Comparison of ENCODE assay signal across 8 cellular contexts in genomic region chr14:73713804-73714655, GRCh38. TPM values are rescaled to one million over a fixed set of nuclear protein-coding genes. Genes with fewer than 3 reads are reported as not detected.
A peak's percentile ranks its signal among the peaks of the same experiment; 100 is the strongest.
DNase-seq lines count a peak whose midpoint lies in the region; ATAC-seq and TF ChIP-seq lines count a peak whose summit lies in the region.

Gene PNMA1 (minus strand): TSS chr14:73714384. CDS start chr14:73713639, 745 bp downstream.

- H3K9me3 ChIP-seq in OCI-LY7 (ENCODE audit: low read length) (no peaks in the 10 kb centered on the region), mononuclear cell (ENCODE audit: low read depth, low read length) (no peaks in the 10 kb centered on the region)

- CTCF ChIA-PET in OCI-LY7 (lab: Charles Lee; ENCODE audit: unreplicated experiment), result interaction anchor here (0.6 to 1.5 kb wide), 3 partner anchors 10 to 29 kb away, joined by 3 to 4 read pairs (median 3); no protein-coding TSS in a partner anchor

- H3K9me2 ChIP-seq in OCI-LY7 (ENCODE audit: insufficient read depth, low read length), result no peaks in the 10 kb centered on the region

- H3K4me1 ChIP-seq in OCI-LY7 (ENCODE audit: insufficient read depth, low read length, poor library complexity, severe bottlenecking) (peaks cover 27% of the 10 kb centered on the region), mononuclear cell (ENCODE audit: insufficient read depth, low read length) (peaks cover 29% of the 10 kb centered on the region)

- intact Hi-C loops in OCI-LY7 (cut with micrococcal nuclease; ENCODE audit: unreplicated experiment), result loop anchor here (2.0 to 10.0 kb wide), 3 partner anchors 69 to 321 kb away; partner anchors contain the start of gene DNAL1

- POLR2A ChIA-PET in OCI-LY7 (lab: Charles Lee), result interaction anchor here (1.9 kb wide), 1 partner anchor 11 kb away, joined by 4 read pairs; no protein-coding TSS in a partner anchor

- H3K4me2 ChIP-seq in OCI-LY7 (ENCODE audit: low read length), result peak within 1 kb of the TSS; percentile 87

- H3K4me3 ChIP-seq in OCI-LY7 (ENCODE audit: low read depth, low read length, poor library complexity, severe bottlenecking) (peak within 1 kb of the TSS; percentile 71), mononuclear cell (ENCODE audit: low read length) (peak within 1 kb of the TSS; percentile 67)

- peak; percentile 59 for ATAC-seq in GM21515 (IDR thresholded peaks at IDR 0.05; ENCODE audit: unreplicated experiment)

- peaks cover 38% of the 10 kb centered on the region for H3K36me3 ChIP-seq in OCI-LY7 (ENCODE audit: insufficient read depth, low read length)

- in situ Hi-C loops in Caki2 (cut with HindIII; ENCODE audit: low pct_unique_long_range_greater_than_20kb, low sequenced_read_pairs), result no loop called here

- no peaks in the 10 kb centered on the region for H4K20me1 ChIP-seq in OCI-LY7 (ENCODE audit: insufficient read depth, low read length)

- DNase-seq in Caki2 (ENCODE audit: low read depth) (peak; percentile 79), HuH-7.5 (ENCODE audit: low spot score) (peak; percentile 95), OCI-LY7 (ENCODE audit: low spot score) (peak; percentile 90), activated T-cell treated with anti-CD3 and anti-CD28 coated beads for 24 hours (ENCODE audit: low read depth) (peak; percentile 81), epidermal melanocyte (ENCODE audit: insufficient read length, low spot score) (peak; percentile 98)
- DNase-seq in stimulated activated CD8-positive, alpha-beta memory T cell treated with anti-CD3 and anti-CD28 coated beads, Interleukin-2, amount 100 ng/mL, for 48 hours (ENCODE audit: low read depth in 2 of 2), result peak; percentile 76 to 85

- H3K79me2 ChIP-seq in OCI-LY7 (ENCODE audit: insufficient read depth, low read depth, low read length), result peaks cover 18% of the 10 kb centered on the region; the same call in 1 of the 2 replicates

- H2AFZ ChIP-seq in OCI-LY7 (ENCODE audit: low read length), result peak within 1 kb of the TSS; percentile 64; the same call in 1 of the 2 replicates

- no peak for TF ChIP-seq CTCF in OCI-LY7 (conservative IDR thresholded peaks at IDR 0.05; ENCODE audit: low read length)

- no TSS peak for BruUV-seq in OCI-LY7 (replicated peaks; lab: Mats Ljungman, UMichigan)

- H3K27ac ChIP-seq in OCI-LY7 (ENCODE audit: low read depth, low read length, poor library complexity, severe bottlenecking), result peak within 1 kb of the TSS; percentile 58

- peaks cover 4% of the 10 kb centered on the region for H3K27me3 ChIP-seq in mononuclear cell (ENCODE audit: insufficient read depth, low read length)

RNA-seq across cellular contexts. Expression of gene PNMA1, which starts in this region (rescaled TPM):
- total RNA-seq in Caki2 (2014; rRNA removed; shearing (Covaris generic); ENCODE audit: low replicate concordance), result 41.4 and 45.4 TPM in 2 replicates
- 5.8 and 6.0 TPM in 2 replicates for total RNA-seq in OCI-LY7 (2014; rRNA removed; shearing (Covaris generic))
- 14.5 and 14.6 TPM in 2 replicates for total RNA-seq in OCI-LY7 (2022)
- 23.2 TPM for total RNA-seq in mononuclear cell

Comparison
In these comparisons a context has a peak if more than half of its experiments do, and no peak if none do; other contexts are left out.
1. Peak in every context shown above with its lines: DNase-seq, ATAC-seq, H3K4me3 ChIP-seq and H3K27ac ChIP-seq.